Comparison of ENCODE assay signal across 23 cellular contexts in the genomic region with DNA sequence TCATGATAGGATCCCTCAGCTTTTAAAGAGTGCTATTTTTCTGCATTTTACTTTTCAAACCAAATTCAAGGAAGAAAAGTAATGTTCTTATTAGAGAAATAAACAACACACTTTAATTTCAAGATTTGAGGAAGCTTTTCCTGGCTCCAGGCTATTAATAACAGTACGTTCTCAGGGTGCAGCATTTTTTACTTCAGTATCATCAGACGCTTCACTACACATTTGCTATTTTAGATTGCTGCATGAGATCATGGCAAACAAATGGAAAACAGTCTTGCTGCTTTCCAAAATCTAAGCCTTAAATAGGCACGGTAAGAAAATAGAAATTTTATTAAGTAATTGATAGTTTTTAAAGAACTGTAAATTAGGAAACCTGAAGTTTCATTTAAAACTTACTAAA.
DNase-seq lines count a peak whose midpoint lies in the region; ATAC-seq, FAIRE-seq and TF ChIP-seq lines count a peak whose summit lies in the region.
"Had no signal": no experiment of that assay in that cellular context is flagged by ENCODE, and none has a peak within 500 bp of the region (broad histone marks: within the 10 kb centered on the region; RNA-seq: fewer than 3 reads in every experiment).

No MANE protein-coding gene starts in this region.

- WGBS in mesenchymal stem cell: 73% methylated on average over 2 of the region's 3 CpGs
- WGBS in ovary, 3 donors: 30 to 31% (median 31%) methylated on average over 3 of the region's 3 CpGs

- no peak overlapping the region for H2BK12ac ChIP-seq in mesenchymal stem cell (ENCODE audit: low read length in 2 of 2)

- H2BK120ac ChIP-seq in mesenchymal stem cell (ENCODE audit: low read depth, low read length): no peak overlapping the region

- peaks cover 10% of the 10 kb centered on the region for H3K9me3 ChIP-seq in mesenchymal stem cell (ENCODE audit: control insufficient read depth, low read length)
- no peaks in the 10 kb centered on the region for H3K9me3 ChIP-seq in ovary
- H3K9me3 ChIP-seq: Peyer's patch had no signal

- H3K18ac ChIP-seq in mesenchymal stem cell (ENCODE audit: low read depth in 1 of 2, low read length in 2 of 2): no peak overlapping the region

- TF ChIP-seq EP300 in ovary (IDR thresholded peaks at IDR 0.05): no peak

- no peak overlapping the region for H3K27ac Mint-ChIP-seq in stimulated activated naive B cell treated with anti-CD40 and anti-IgM and Interleukin-4, amounts not matched to agents 10 μg/mL and 1 μg/mL and 100 μg/mL, for 72 hours
- H3K27ac Mint-ChIP-seq: activated CD8-positive, alpha-beta memory T cell treated with anti-CD3 and anti-CD28 coated beads, Interleukin-2, amount 10 ng/mL, durations not matched to agents 7 days and 5 days; activated naive CD8-positive, alpha-beta T cell; H9; stimulated activated naive CD8-positive, alpha-beta T cell treated with anti-CD3 and anti-CD28 coated beads, Interleukin-15, amount 100 ng/mL, for 72 hours; T-helper 1 cell treated with Interleukin-12 subunit alpha and Interleukin-12 subunit beta and Interleukin-4 antibody, amounts not matched to agents 30 μg/mL and 1 μg/mL, for 36 hours had no signal

- no peak overlapping the region for H2BK5ac ChIP-seq in mesenchymal stem cell (ENCODE audit: low read depth, low read length, poor library complexity, severe bottlenecking)

- no peak for TF ChIP-seq POLR2A in ovary (IDR thresholded peaks at IDR 0.05)

- H3K4me1 Mint-ChIP-seq in stimulated activated naive B cell treated with anti-CD40 and anti-IgM and Interleukin-4, amounts not matched to agents 10 μg/mL and 1 μg/mL and 100 μg/mL, for 72 hours: no peaks in the 10 kb centered on the region
- H3K4me1 Mint-ChIP-seq: activated CD8-positive, alpha-beta memory T cell treated with anti-CD3 and anti-CD28 coated beads, Interleukin-2, amount 10 ng/mL, durations not matched to agents 7 days and 5 days; stimulated activated naive CD8-positive, alpha-beta T cell treated with anti-CD3 and anti-CD28 coated beads, Interleukin-15, amount 100 ng/mL, for 72 hours had no signal

- no peak overlapping the region for H3K4me3 Mint-ChIP-seq in stimulated activated naive B cell treated with anti-CD40 and anti-IgM and Interleukin-4, amounts not matched to agents 10 μg/mL and 1 μg/mL and 100 μg/mL, for 72 hours
- H3K4me3 Mint-ChIP-seq: activated CD8-positive, alpha-beta memory T cell treated with anti-CD3 and anti-CD28 coated beads, Interleukin-2, amount 10 ng/mL, durations not matched to agents 7 days and 5 days; activated naive CD8-positive, alpha-beta T cell; H9; stimulated activated naive CD8-positive, alpha-beta T cell treated with anti-CD3 and anti-CD28 coated beads, Interleukin-15, amount 100 ng/mL, for 72 hours; T-helper 1 cell treated with Interleukin-12 subunit alpha and Interleukin-12 subunit beta and Interleukin-4 antibody, amounts not matched to agents 30 μg/mL and 1 μg/mL, for 36 hours had no signal

- no peak overlapping the region for H3K23ac ChIP-seq in mesenchymal stem cell (ENCODE audit: low read length in 2 of 2)

- H3K27ac ChIP-seq in mesenchymal stem cell (ENCODE audit: low read length, poor library complexity, severe bottlenecking): no peak overlapping the region
- no peak overlapping the region for H3K27ac ChIP-seq in ovary
- H3K27ac ChIP-seq: Peyer's patch, spleen, tibial nerve had no signal

- H3K4me2 ChIP-seq in mesenchymal stem cell (ENCODE audit: low read length, poor library complexity, severe bottlenecking): no peak overlapping the region

- H4K91ac ChIP-seq in mesenchymal stem cell (ENCODE audit: low read length): no peak overlapping the region

- H3K79me1 ChIP-seq in mesenchymal stem cell (replicated peaks; ENCODE audit: low read length, poor library complexity, severe bottlenecking): no peaks in the 10 kb centered on the region

- no peak overlapping the region for H3K14ac ChIP-seq in mesenchymal stem cell (ENCODE audit: low read length in 2 of 2)

- H3K4me1 ChIP-seq in mesenchymal stem cell (ENCODE audit: control insufficient read depth, insufficient read depth, low read depth, low read length) (peaks cover 2% of the 10 kb centered on the region), ovary (ENCODE audit: insufficient read depth) (no peaks in the 10 kb centered on the region)
- H3K4me1 ChIP-seq: Peyer's patch, spleen had no signal

- intact Hi-C loops in ovary (cut with DNase I): no loop called here

- peak overlapping the region; percentile 66 for H3K9ac ChIP-seq in mesenchymal stem cell (ENCODE audit: low read length)

- H3K36me3 Mint-ChIP-seq in stimulated activated naive B cell treated with anti-CD40 and anti-IgM and Interleukin-4, amounts not matched to agents 10 μg/mL and 1 μg/mL and 100 μg/mL, for 72 hours: no peaks in the 10 kb centered on the region
- H3K36me3 Mint-ChIP-seq: activated CD8-positive, alpha-beta memory T cell treated with anti-CD3 and anti-CD28 coated beads, Interleukin-2, amount 10 ng/mL, durations not matched to agents 7 days and 5 days; activated naive CD8-positive, alpha-beta T cell had no signal

- H3K27me3 Mint-ChIP-seq in stimulated activated naive B cell treated with anti-CD40 and anti-IgM and Interleukin-4, amounts not matched to agents 10 μg/mL and 1 μg/mL and 100 μg/mL, for 72 hours: peaks cover 16 to 23% of the 10 kb centered on the region in 2 donors

- no peak overlapping the region for H2BK15ac ChIP-seq in mesenchymal stem cell (ENCODE audit: low read depth, poor library complexity, severe bottlenecking)

- no peak overlapping the region for H2AK5ac ChIP-seq in mesenchymal stem cell (ENCODE audit: low read length, severe bottlenecking)

- H3K4me3 ChIP-seq in mesenchymal stem cell (ENCODE audit: insufficient read depth in 1 of 2, low read depth in 1 of 2, low read length in 2 of 2) (peak overlapping the region in 1 of 2 experiments; percentile 36), ovary (no peak overlapping the region)
- H3K4me3 ChIP-seq: Peyer's patch, spleen, tibial nerve had no signal

- ATAC-seq in stimulated activated naive B cell treated with anti-CD40 and anti-IgM and Interleukin-4, amounts not matched to agents 10 μg/mL and 1 μg/mL and 100 μg/mL, for 72 hours (replicated peaks): no peak
- ATAC-seq in GM18907 (IDR thresholded peaks at IDR 0.05; ENCODE audit: unreplicated experiment) (no peak), GM19351 (IDR thresholded peaks at IDR 0.05; ENCODE audit: unreplicated experiment) (no peak)
- ATAC-seq: activated CD8-positive, alpha-beta memory T cell treated with anti-CD3 and anti-CD28 coated beads, Interleukin-2, amount 10 ng/mL, durations not matched to agents 7 days and 5 days; stimulated activated naive CD8-positive, alpha-beta T cell treated with anti-CD3 and anti-CD28 coated beads, Interleukin-15, amount 100 ng/mL, for 72 hours had no signal

- TF ChIP-seq CTCF in ovary (IDR thresholded peaks at IDR 0.05): no peak

- FAIRE-seq in endometrium (lab: Jason Lieb, UNC): peak; percentile 4
- FAIRE-seq: D721Med, GM18507 had no signal

- H3K36me3 ChIP-seq in mesenchymal stem cell (ENCODE audit: control insufficient read depth in 1 of 2, insufficient read depth in 2 of 2, low read depth in 1 of 2, low read length in 2 of 2): no peaks in the 10 kb centered on the region
- H3K36me3 ChIP-seq in ovary: no peaks in the 10 kb centered on the region
- H3K36me3 ChIP-seq: Peyer's patch, spleen, tibial nerve had no signal

- H3K4ac ChIP-seq in mesenchymal stem cell (ENCODE audit: low read depth in 1 of 2, low read length in 2 of 2): no peak overlapping the region

- peaks cover 7 to 8% of the 10 kb centered on the region in 2 donors for H3K9me3 Mint-ChIP-seq in stimulated activated naive B cell treated with anti-CD40 and anti-IgM and Interleukin-4, amounts not matched to agents 10 μg/mL and 1 μg/mL and 100 μg/mL, for 72 hours
- H3K9me3 Mint-ChIP-seq: H9; stimulated activated naive CD8-positive, alpha-beta T cell treated with anti-CD3 and anti-CD28 coated beads, Interleukin-15, amount 100 ng/mL, for 72 hours; T-helper 1 cell treated with Interleukin-12 subunit alpha and Interleukin-12 subunit beta and Interleukin-4 antibody, amounts not matched to agents 30 μg/mL and 1 μg/mL, for 36 hours had no signal

- H4K8ac ChIP-seq in mesenchymal stem cell (ENCODE audit: low read length): no peak overlapping the region

- DNase-seq in AG08395 (ENCODE audit: low spot score) (peak; percentile 50), HCEC 1CT (peak; percentile 7), mesenchymal stem cell (no peak), ovary (no peak)
- no peak for DNase-seq in stimulated activated naive B cell treated with anti-CD40 and anti-IgM and Interleukin-4, amounts not matched to agents 10 μg/mL and 1 μg/mL and 100 μg/mL, for 72 hours
- DNase-seq: activated CD4-positive, alpha-beta T cell treated with anti-CD3 and anti-CD28 coated beads for 48 hours; activated CD8-positive, alpha-beta memory T cell treated with anti-CD3 and anti-CD28 coated beads, Interleukin-2, amount 10 ng/mL, durations not matched to agents 7 days and 5 days; effector memory CD4-positive, alpha-beta T cell; H9; KBM-7; NCI-H524; Peyer's patch; spleen; stimulated activated CD4-positive, alpha-beta T cell treated with anti-CD3 and anti-CD28 coated beads, Interleukin-4, amount 100 ng/mL, for 24 hours; stimulated activated naive CD8-positive, alpha-beta T cell treated with anti-CD3 and anti-CD28 coated beads, Interleukin-15, amount 100 ng/mL, for 72 hours had no signal

- H3K27me3 ChIP-seq in mesenchymal stem cell (ENCODE audit: control insufficient read depth in 1 of 2, insufficient read depth in 1 of 2, low read length in 2 of 2) (peaks cover 0 to 19% of the 10 kb centered on the region in 2 experiments), ovary (no peaks in the 10 kb centered on the region)
- H3K27me3 ChIP-seq: Peyer's patch, tibial nerve had no signal

- H2AFZ ChIP-seq in mesenchymal stem cell (ENCODE audit: low read depth, low read length): no peak overlapping the region

Comparison
In these comparisons a context has a peak if more than half of its experiments do, and no peak if none do; other contexts are left out.
1. DNase-seq: peak in AG08395 (single experiment) and HCEC 1CT (single experiment); none in mesenchymal stem cell (single experiment), stimulated activated naive B cell treated with anti-CD40 and anti-IgM and Interleukin-4, amounts not matched to agents 10 μg/mL and 1 μg/mL and 100 μg/mL, for 72 hours (single experiment) and ovary (0 of 5).